Comparison of ENCODE assay signal across 8 cellular contexts in the genomic region with DNA sequence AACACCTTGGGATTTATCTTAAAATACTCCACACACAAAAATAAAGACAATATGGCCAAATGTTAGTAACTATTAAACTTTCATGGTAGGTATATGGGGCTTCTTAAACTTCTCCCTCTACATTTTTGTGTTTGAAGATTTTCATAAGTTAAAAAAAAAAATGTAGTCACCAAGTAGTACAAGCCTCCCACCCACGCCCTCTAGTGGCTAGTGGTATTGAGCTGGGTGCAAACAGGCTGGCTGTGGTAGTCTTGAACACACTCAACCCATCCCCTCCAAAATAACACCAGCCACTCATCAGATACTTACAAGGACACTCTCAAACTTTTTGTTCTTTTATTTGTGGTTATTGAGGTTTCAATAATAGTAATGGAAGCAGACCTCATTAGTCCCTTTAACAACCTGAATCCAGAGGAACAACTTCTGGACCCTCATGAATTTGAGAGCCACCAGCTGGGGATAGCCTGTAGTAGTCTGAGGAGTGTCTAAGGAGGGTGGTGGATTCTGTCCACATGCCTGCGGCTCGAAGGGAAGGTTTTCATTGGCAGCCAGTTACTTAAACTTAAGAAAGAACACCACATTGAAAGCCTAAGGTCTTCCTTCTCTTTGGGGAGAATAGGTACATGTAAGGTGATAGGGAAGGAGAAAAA.
A peak's percentile ranks its signal among the peaks of the same experiment; 100 is the strongest.
DNase-seq lines count a peak whose midpoint lies in the region; ATAC-seq, FAIRE-seq and TF ChIP-seq lines count a peak whose summit lies in the region.

No MANE protein-coding gene starts in this region.

- FAIRE-seq in D721Med (lab: Jason Lieb, UNC): peak; percentile 85

- no peak for DNase-seq in D721Med (ENCODE audit: insufficient read length, low spot score)
- peak; percentile 62 for DNase-seq in NCI-H1048 (lab: John Stamatoyannopoulos, UW)
- peak in 4 of 5 experiments; percentile 40 to 85 (median 62) for DNase-seq in T-helper 2 cell
- peak; percentile 25 for DNase-seq in amniotic stem cell (lab: John Stamatoyannopoulos, UW)
- peak; percentile 38 for DNase-seq in iPS DF 4.7 (ENCODE audit: extremely low read depth, low spot score)
- DNase-seq in stimulated activated CD4-positive, alpha-beta T cell treated with anti-CD3 and anti-CD28 coated beads, Interleukin-12 subunit alpha, Interleukin-12 subunit beta, amount 100 ng/mL, for 4 hours: peak; percentile 65

- peak; percentile 84 for TF ChIP-seq CTCF in D721Med (IDR thresholded peaks at IDR 0.05; ENCODE audit: insufficient read depth, missing control alignments)

- ATAC-seq in GM21786 (IDR thresholded peaks at IDR 0.05; ENCODE audit: unreplicated experiment) (peak; percentile 71), HG03457 (IDR thresholded peaks at IDR 0.05; ENCODE audit: unreplicated experiment) (no peak)
